Comparison of ENCODE assay signal across 14 cellular contexts in the genomic region with DNA sequence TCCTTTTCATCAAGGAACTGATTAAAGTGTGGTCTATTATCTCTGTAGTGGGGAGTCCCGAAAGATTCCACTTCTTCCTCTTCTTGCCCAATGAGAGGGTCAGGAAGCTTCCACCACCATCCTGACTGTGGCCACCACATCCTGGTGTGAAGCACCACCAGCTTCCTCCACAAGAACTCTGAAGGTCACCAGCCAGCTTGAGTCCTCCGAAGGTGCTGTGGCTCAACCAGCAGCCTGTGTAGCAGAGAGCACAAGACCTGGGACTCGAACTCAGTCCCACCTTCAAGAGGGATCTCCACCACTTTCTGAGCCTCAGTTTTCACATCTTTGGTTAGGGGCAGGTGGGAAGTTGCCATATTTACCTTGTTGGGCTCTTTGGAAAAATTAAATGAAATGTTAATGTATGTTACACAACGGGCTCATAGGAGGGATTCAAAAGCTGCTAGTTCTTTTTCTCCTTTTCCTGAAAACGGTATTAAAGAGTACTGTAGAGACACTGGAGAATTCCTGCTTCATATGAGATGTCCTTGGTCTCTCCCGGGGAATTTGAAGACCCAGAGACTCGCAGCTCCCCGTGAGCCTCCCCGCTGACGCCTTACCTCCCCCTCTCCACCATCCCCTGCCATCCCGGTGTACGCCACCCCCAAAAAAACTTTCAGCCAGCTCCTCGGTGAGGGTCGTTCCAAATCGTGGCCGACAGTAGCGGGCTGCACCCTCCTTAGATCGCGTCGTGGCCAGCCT. TPM values are rescaled to one million over a fixed set of nuclear protein-coding genes. Genes with fewer than 3 reads are reported as not detected.
A peak's percentile ranks its signal among the peaks of the same experiment; 100 is the strongest.
DNase-seq lines count a peak whose midpoint lies in the region; ATAC-seq and TF ChIP-seq lines count a peak whose summit lies in the region.
"Had no signal": no experiment of that assay in that cellular context is flagged by ENCODE, and none has a peak within 500 bp of the region (broad histone marks: within the 10 kb centered on the region; RNA-seq: fewer than 3 reads in every experiment).

No MANE protein-coding gene starts in this region.

- no peak for ATAC-seq in activated naive CD8-positive, alpha-beta T cell treated with anti-CD3 and anti-CD28 coated beads, Interleukin-2, amount 10 ng/mL, durations not matched to agents 7 days and 5 days (ENCODE audit: low read depth)
- no peak for ATAC-seq in GM18907 (IDR thresholded peaks at IDR 0.05; ENCODE audit: unreplicated experiment)
- ATAC-seq: mucosa of descending colon had no signal

- H3K36me3 ChIP-seq in iPS-20b (ENCODE audit: insufficient read depth, low read depth, low read length) (no peaks in the 10 kb centered on the region), stomach (no peaks in the 10 kb centered on the region)

- H3K4me1 ChIP-seq in iPS-20b (ENCODE audit: insufficient read depth, low read length): no peaks in the 10 kb centered on the region
- peaks cover 0 to 14% (median 8%) of the 10 kb centered on the region in 4 donors for H3K4me1 ChIP-seq in stomach

- TF ChIP-seq POLR2A in stomach (IDR thresholded peaks at IDR 0.05): no peak

- WGBS in stomach, 5 donors: 13 to 29% (median 18%) methylated on average over 10 to 20 of the region's 20 CpGs

- TF ChIP-seq CTCF in stomach (IDR thresholded peaks at IDR 0.05): no peak

- peaks cover 12% of the 10 kb centered on the region for H3K4me1 Mint-ChIP-seq in activated naive CD4-positive, alpha-beta T cell treated with anti-CD3 and anti-CD28 coated beads, Interleukin-2, amount 50 U/mL, for 24 hours
- H3K4me1 Mint-ChIP-seq in activated naive CD8-positive, alpha-beta T cell treated with anti-CD3 and anti-CD28 coated beads, Interleukin-2, amount 10 ng/mL, durations not matched to agents 7 days and 5 days: peaks cover 3% of the 10 kb centered on the region

- H3K27me3 ChIP-seq in iPS-20b (ENCODE audit: insufficient read depth, low read length) (peaks cover 92% of the 10 kb centered on the region), stomach (peaks cover 25 to 93% (median 48%) of the 10 kb centered on the region in 3 donors)

- no peak for DNase-seq in activated naive CD4-positive, alpha-beta T cell treated with anti-CD3 and anti-CD28 coated beads, Interleukin-2, amount 50 U/mL, for 16 hours
- DNase-seq in activated naive CD8-positive, alpha-beta T cell treated with anti-CD3 and anti-CD28 coated beads, Interleukin-2, amount 10 ng/mL, durations not matched to agents 7 days and 5 days: no peak
- DNase-seq in stomach (no peak), HK-2 (ENCODE audit: unreplicated experiment) (no peak)
- no peak for DNase-seq in stimulated activated CD4-positive, alpha-beta T cell treated with anti-CD3 and anti-CD28 coated beads, Interleukin-2, amount 100 ng/mL, for 24 hours
- DNase-seq: mucosa of descending colon; NCI-H2107; PC-9; stimulated activated CD8-positive, alpha-beta memory T cell treated with anti-CD3 and anti-CD28 coated beads, Interleukin-4, amount 100 ng/mL, for 48 hours had no signal

- POLR2A ChIA-PET in activated naive CD8-positive, alpha-beta T cell treated with anti-CD3 and anti-CD28 coated beads, Interleukin-2, amount 10 ng/mL, durations not matched to agents 7 days and 5 days (lab: Charles Lee): no interaction called here

- TF ChIP-seq EP300 in stomach (IDR thresholded peaks at IDR 0.05): no peak

- H3K4me3 ChIP-seq in iPS-20b (ENCODE audit: low read length) (peak overlapping the region; percentile 66), stomach (peak overlapping the region; percentile 16 to 32 (median 22))
- H3K4me3 ChIP-seq: mucosa of descending colon, PC-9 had no signal

- no peaks in the 10 kb centered on the region for H3K9me3 Mint-ChIP-seq in activated naive CD4-positive, alpha-beta T cell treated with anti-CD3 and anti-CD28 coated beads, Interleukin-2, amount 50 U/mL, for 24 hours
- H3K9me3 Mint-ChIP-seq in activated naive CD8-positive, alpha-beta T cell treated with anti-CD3 and anti-CD28 coated beads, Interleukin-2, amount 10 ng/mL, durations not matched to agents 7 days and 5 days: no peaks in the 10 kb centered on the region
- H3K9me3 Mint-ChIP-seq: activated T-helper 1 cell treated with anti-CD3 and anti-CD28 coated beads, Interleukin-12 subunit alpha, Interleukin-12 subunit beta, Interleukin-2, Interleukin-4 antibody, amounts not matched to agents 30 ng/mL and 10 ng/mL and 1 ng/mL, durations not matched to agents 14 hours and 24 hours and 36 hours had no signal

- no peak overlapping the region for H3K9ac ChIP-seq in iPS-20b (ENCODE audit: low read depth, low read length)

- H3K27ac Mint-ChIP-seq in activated naive CD4-positive, alpha-beta T cell treated with anti-CD3 and anti-CD28 coated beads, Interleukin-2, amount 50 U/mL, for 24 hours: no peak overlapping the region
- no peak overlapping the region for H3K27ac Mint-ChIP-seq in activated naive CD8-positive, alpha-beta T cell treated with anti-CD3 and anti-CD28 coated beads, Interleukin-2, amount 10 ng/mL, durations not matched to agents 7 days and 5 days
- H3K27ac Mint-ChIP-seq: activated T-helper 1 cell treated with anti-CD3 and anti-CD28 coated beads, Interleukin-12 subunit alpha, Interleukin-12 subunit beta, Interleukin-2, Interleukin-4 antibody, amounts not matched to agents 30 ng/mL and 10 ng/mL and 1 ng/mL, durations not matched to agents 14 hours and 24 hours and 36 hours had no signal

- no peaks in the 10 kb centered on the region for H3K9me3 ChIP-seq in iPS-20b (ENCODE audit: insufficient read depth, low read depth, low read length)
- no peaks in the 10 kb centered on the region for H3K9me3 ChIP-seq in stomach
- H3K9me3 ChIP-seq: mucosa of descending colon had no signal

- H3K27me3 Mint-ChIP-seq in activated naive CD4-positive, alpha-beta T cell treated with anti-CD3 and anti-CD28 coated beads, Interleukin-2, amount 50 U/mL, for 24 hours: peaks cover 44% of the 10 kb centered on the region
- peaks cover 65% of the 10 kb centered on the region for H3K27me3 Mint-ChIP-seq in activated naive CD8-positive, alpha-beta T cell treated with anti-CD3 and anti-CD28 coated beads, Interleukin-2, amount 10 ng/mL, durations not matched to agents 7 days and 5 days

- no peak overlapping the region for H3K27ac ChIP-seq in iPS-20b (ENCODE audit: low read length)
- H3K27ac ChIP-seq in stomach: no peak overlapping the region
- H3K27ac ChIP-seq: PC-9 had no signal

- peak overlapping the region; percentile 65 for H3K4me3 Mint-ChIP-seq in activated naive CD4-positive, alpha-beta T cell treated with anti-CD3 and anti-CD28 coated beads, Interleukin-2, amount 50 U/mL, for 24 hours
- H3K4me3 Mint-ChIP-seq in activated naive CD8-positive, alpha-beta T cell treated with anti-CD3 and anti-CD28 coated beads, Interleukin-2, amount 10 ng/mL, durations not matched to agents 7 days and 5 days: peak overlapping the region; percentile 56
- H3K4me3 Mint-ChIP-seq: activated T-helper 1 cell treated with anti-CD3 and anti-CD28 coated beads, Interleukin-12 subunit alpha, Interleukin-12 subunit beta, Interleukin-2, Interleukin-4 antibody, amounts not matched to agents 30 ng/mL and 10 ng/mL and 1 ng/mL, durations not matched to agents 14 hours and 24 hours and 36 hours had no signal

- intact Hi-C loops in stomach (cut with DNase I; ENCODE audit: low total_unique reads): no loop called here

- H3K36me3 Mint-ChIP-seq in activated naive CD4-positive, alpha-beta T cell treated with anti-CD3 and anti-CD28 coated beads, Interleukin-2, amount 50 U/mL, for 24 hours: no peaks in the 10 kb centered on the region
- H3K36me3 Mint-ChIP-seq in activated naive CD8-positive, alpha-beta T cell treated with anti-CD3 and anti-CD28 coated beads, Interleukin-2, amount 10 ng/mL, durations not matched to agents 7 days and 5 days: no peaks in the 10 kb centered on the region

RNA-seq across cellular contexts. Expression of gene ACAN, which starts 0.8 kb away (rescaled TPM):
- total RNA-seq in activated naive CD8-positive, alpha-beta T cell treated with anti-CD3 and anti-CD28 coated beads, Interleukin-2, amount 10 ng/mL, durations not matched to agents 7 days and 5 days: not detected
- total RNA-seq in stomach: 1 to 10 TPM in 1 of 5 donors, under 1 TPM in 2, not detected in 2; under 0.01 to 2.0 (median 0.72) TPM
- under 1 TPM in 1 of 3 donors, not detected in 2; 0.08 TPM for polyA plus RNA-seq in stomach
- total RNA-seq: activated T-helper 1 cell treated with anti-CD3 and anti-CD28 coated beads, Interleukin-12 subunit alpha, Interleukin-12 subunit beta, Interleukin-2, Interleukin-4 antibody, amounts not matched to agents 30 ng/mL and 10 ng/mL and 1 ng/mL, durations not matched to agents 14 hours and 24 hours and 36 hours; dermis microvascular lymphatic vessel endothelial cell; PC-9 had no signal
